Comparison of ENCODE assay signal across 26 cellular contexts in genomic region chr17:77301694-77302087, GRCh38.
"Had no signal": no experiment of that assay in that cellular context is flagged by ENCODE, and none has a peak within 500 bp of the region (broad histone marks: within the 10 kb centered on the region; RNA-seq: fewer than 3 reads in every experiment).

No MANE protein-coding gene starts in this region.

- DNase-seq: activated CD4-positive, alpha-beta T cell treated with anti-CD3 and anti-CD28 coated beads for 4 hours; activated CD4-positive, alpha-beta T cell treated with anti-CD3 and anti-CD28 coated beads, Interleukin-2, amount 50 U/mL, for 48 hours; activated CD4-positive, CD25-positive, alpha-beta regulatory T cell; activated naive CD4-positive, alpha-beta T cell treated with anti-CD3 and anti-CD28 coated beads for 36 hours; activated naive CD8-positive, alpha-beta T cell treated with anti-CD3 and anti-CD28 coated beads, Interleukin-2, amount 10 ng/mL, durations not matched to agents 7 days and 5 days; activated T-cell treated with anti-CD3 and anti-CD28 coated beads, Interleukin-2, amount 50 U/mL, for 48 hours; amniotic stem cell; dorsolateral prefrontal cortex; effector memory CD8-positive, alpha-beta T cell; foreskin melanocyte; hippocampal formation; left ventricle myocardium superior; mammary epithelial cell; nephron progenitor cell; nucleus accumbens; sigmoid colon; stimulated activated CD4-positive, alpha-beta T cell treated with anti-CD3 and anti-CD28 coated beads, Interleukin-15, amount 100 ng/mL, for 24 hours; stimulated activated CD8-positive, alpha-beta memory T cell treated with anti-CD3 and anti-CD28 coated beads, Interleukin-4, amount 100 ng/mL, for 48 hours; stimulated activated naive CD4-positive, alpha-beta T cell; T-helper 17 cell had no signal

- H3K27ac ChIP-seq: breast epithelium, dorsolateral prefrontal cortex, sigmoid colon had no signal

- H3K4me2 ChIP-seq: smooth muscle cell had no signal

- FAIRE-seq: colon, endothelial cell of umbilical vein had no signal

- H3K36me3 ChIP-seq: breast epithelium, sigmoid colon had no signal

- H3K4me3 ChIP-seq: breast epithelium, dorsolateral prefrontal cortex, sigmoid colon, smooth muscle cell had no signal

- H3K27ac Mint-ChIP-seq: activated naive CD4-positive, alpha-beta T cell treated with anti-CD3 and anti-CD28 coated beads for 36 hours; activated naive CD8-positive, alpha-beta T cell treated with anti-CD3 and anti-CD28 coated beads, Interleukin-2, amount 10 ng/mL, durations not matched to agents 7 days and 5 days; nephron progenitor cell; T-helper 17 cell had no signal

- H3K4me1 ChIP-seq: breast epithelium had no signal

- ATAC-seq: effector memory CD8-positive, alpha-beta T cell; esophagus mucosa; left ventricle myocardium superior; T-helper 17 cell had no signal

- H3K27me3 Mint-ChIP-seq: central memory CD8-positive, alpha-beta T cell; effector memory CD8-positive, alpha-beta T cell; T-helper 17 cell had no signal

- H3K27me3 ChIP-seq: breast epithelium, dorsolateral prefrontal cortex, sigmoid colon had no signal

- H3K9me3 Mint-ChIP-seq: activated naive CD4-positive, alpha-beta T cell treated with anti-CD3 and anti-CD28 coated beads for 36 hours; activated naive CD8-positive, alpha-beta T cell treated with anti-CD3 and anti-CD28 coated beads, Interleukin-2, amount 10 ng/mL, durations not matched to agents 7 days and 5 days; central memory CD8-positive, alpha-beta T cell; effector memory CD8-positive, alpha-beta T cell; nephron progenitor cell had no signal

- H3K4me3 Mint-ChIP-seq: activated naive CD4-positive, alpha-beta T cell treated with anti-CD3 and anti-CD28 coated beads for 36 hours; activated naive CD8-positive, alpha-beta T cell treated with anti-CD3 and anti-CD28 coated beads, Interleukin-2, amount 10 ng/mL, durations not matched to agents 7 days and 5 days; central memory CD8-positive, alpha-beta T cell; effector memory CD8-positive, alpha-beta T cell; nephron progenitor cell; T-helper 17 cell had no signal

- H3K4me1 Mint-ChIP-seq: activated naive CD8-positive, alpha-beta T cell treated with anti-CD3 and anti-CD28 coated beads, Interleukin-2, amount 10 ng/mL, durations not matched to agents 7 days and 5 days; central memory CD8-positive, alpha-beta T cell had no signal

- H3K36me3 Mint-ChIP-seq: activated naive CD8-positive, alpha-beta T cell treated with anti-CD3 and anti-CD28 coated beads, Interleukin-2, amount 10 ng/mL, durations not matched to agents 7 days and 5 days had no signal
